In the genomic region with DNA sequence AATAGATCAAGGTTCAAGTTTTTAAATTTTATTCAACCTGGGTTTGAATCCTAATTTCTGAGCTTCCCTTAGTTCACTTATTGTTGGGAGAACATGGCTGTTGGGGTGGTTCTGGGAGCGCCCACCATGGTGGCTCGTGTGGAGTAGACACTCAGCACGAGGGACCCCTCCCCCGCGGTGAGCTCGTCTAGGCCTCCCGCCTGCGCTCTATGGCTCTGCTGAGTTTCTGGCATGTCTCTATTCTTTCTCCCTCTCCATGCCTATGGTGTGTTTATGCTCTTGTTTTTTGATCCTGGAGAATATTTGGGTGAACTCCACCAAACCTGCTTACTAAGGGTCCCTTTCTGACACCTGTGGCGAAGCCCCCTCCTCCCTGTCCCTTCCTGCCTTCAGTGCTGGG, we compare ENCODE assay signal across 11 cellular contexts. TPM values are rescaled to one million over a fixed set of nuclear protein-coding genes. Genes with fewer than 3 reads are reported as not detected.
DNase-seq lines count a peak whose midpoint lies in the region; ATAC-seq and TF ChIP-seq lines count a peak whose summit lies in the region.
"Had no signal": no experiment of that assay in that cellular context is flagged by ENCODE, and none has a peak within 500 bp of the region (broad histone marks: within the 10 kb centered on the region; RNA-seq: fewer than 3 reads in every experiment).

No MANE protein-coding gene starts in this region.

- POLR2A ChIA-PET in activated naive CD8-positive, alpha-beta T cell treated with anti-CD3 and anti-CD28 coated beads, Interleukin-2, amount 10 ng/mL, durations not matched to agents 7 days and 5 days (lab: Charles Lee): interaction anchor here (0.5 to 0.8 kb wide), 2 partner anchors 13 to 53 kb away, joined by 3 read pairs; no protein-coding TSS in a partner anchor

- TF ChIP-seq CTCF in neutrophil (IDR thresholded peaks at IDR 0.05): no peak

- H3K4me3 ChIP-seq in Karpas-422 (ENCODE audit: low read length) (peak overlapping the region; percentile 33; the same call in 1 of the 2 replicates), neutrophil (ENCODE audit: low read depth in 1 of 2, low read length in 1 of 2) (no peak overlapping the region)

- H3K4me1 ChIP-seq in Karpas-422 (ENCODE audit: low read length) (peaks cover 69% of the 10 kb centered on the region), neutrophil (ENCODE audit: control insufficient read depth in 1 of 2, insufficient read depth in 1 of 2, low read depth in 1 of 2, low read length in 1 of 2) (peaks cover 35% of the 10 kb centered on the region in 2 experiments)

- peaks cover 59% of the 10 kb centered on the region for H3K4me1 Mint-ChIP-seq in activated T-cell treated with anti-CD3 and anti-CD28 coated beads, Interleukin-2, amount 50 U/mL, for 4 hours (ENCODE audit: low read depth)
- H3K4me1 Mint-ChIP-seq in activated naive CD8-positive, alpha-beta T cell treated with anti-CD3 and anti-CD28 coated beads, Interleukin-2, amount 10 ng/mL, durations not matched to agents 7 days and 5 days: peaks cover 32% of the 10 kb centered on the region

- H3K9me2 ChIP-seq in Karpas-422 (replicated peaks; ENCODE audit: insufficient read depth, low read length): no peaks in the 10 kb centered on the region

- peak overlapping the region; percentile 28 for H3K9ac ChIP-seq in Karpas-422 (ENCODE audit: low read length)

- no peak for DNase-seq in activated T-cell treated with anti-CD3 and anti-CD28 coated beads, Interleukin-2, amount 50 U/mL, for 4 hours
- DNase-seq in activated T-cell treated with anti-CD3 and anti-CD28 coated beads, Interleukin-2, amount 50 U/mL, for 1 hour: no peak
- DNase-seq in Karpas-422 (no peak), SIG-M5 treated with dmso at 0.1 percent for 504 hours (lab: John Stamatoyannopoulos, UW; ENCODE audit: unreplicated experiment) (no peak), GDM1 (lab: John Stamatoyannopoulos, UW) (no peak), NCI-H2107 (lab: John Stamatoyannopoulos, UW) (no peak)
- DNase-seq in activated naive CD8-positive, alpha-beta T cell treated with anti-CD3 and anti-CD28 coated beads, Interleukin-2, amount 10 ng/mL, durations not matched to agents 7 days and 5 days: no peak
- DNase-seq: GOT3, NCI-H2081, upper lobe of left lung had no signal

- no peaks in the 10 kb centered on the region for H3K27me3 ChIP-seq in Karpas-422 (ENCODE audit: low read length)
- H3K27me3 ChIP-seq in neutrophil: no peaks in the 10 kb centered on the region
- H3K27me3 ChIP-seq: upper lobe of left lung had no signal

- peak overlapping the region; percentile 41 for H3K4me3 Mint-ChIP-seq in activated T-cell treated with anti-CD3 and anti-CD28 coated beads, Interleukin-2, amount 50 U/mL, for 4 hours
- no peak overlapping the region for H3K4me3 Mint-ChIP-seq in activated naive CD8-positive, alpha-beta T cell treated with anti-CD3 and anti-CD28 coated beads, Interleukin-2, amount 10 ng/mL, durations not matched to agents 7 days and 5 days

- H3K36me3 Mint-ChIP-seq in activated T-cell treated with anti-CD3 and anti-CD28 coated beads, Interleukin-2, amount 50 U/mL, for 4 hours (ENCODE audit: insufficient read depth): peaks cover 29% of the 10 kb centered on the region
- H3K36me3 Mint-ChIP-seq in activated naive CD8-positive, alpha-beta T cell treated with anti-CD3 and anti-CD28 coated beads, Interleukin-2, amount 10 ng/mL, durations not matched to agents 7 days and 5 days: peaks cover 8% of the 10 kb centered on the region

- H3K27me3 Mint-ChIP-seq in activated T-cell treated with anti-CD3 and anti-CD28 coated beads, Interleukin-2, amount 50 U/mL, for 4 hours (ENCODE audit: low read depth): no peaks in the 10 kb centered on the region
- no peaks in the 10 kb centered on the region for H3K27me3 Mint-ChIP-seq in activated naive CD8-positive, alpha-beta T cell treated with anti-CD3 and anti-CD28 coated beads, Interleukin-2, amount 10 ng/mL, durations not matched to agents 7 days and 5 days

- H2AFZ ChIP-seq in Karpas-422 (ENCODE audit: low read length): no peak overlapping the region

- H3K27ac Mint-ChIP-seq in activated naive CD8-positive, alpha-beta T cell treated with anti-CD3 and anti-CD28 coated beads, Interleukin-2, amount 10 ng/mL, durations not matched to agents 7 days and 5 days: peak overlapping the region; percentile 62

- no peak for ATAC-seq in activated T-cell treated with anti-CD3 and anti-CD28 coated beads, Interleukin-2, amount 50 U/mL, for 4 hours
- ATAC-seq in activated naive CD8-positive, alpha-beta T cell treated with anti-CD3 and anti-CD28 coated beads, Interleukin-2, amount 10 ng/mL, durations not matched to agents 7 days and 5 days (ENCODE audit: low read depth): no peak

- H3K36me3 ChIP-seq in Karpas-422 (ENCODE audit: insufficient read depth, low read length) (peaks cover 15% of the 10 kb centered on the region), neutrophil (peaks cover 52% of the 10 kb centered on the region)

- H3K9me3 Mint-ChIP-seq in activated T-cell treated with anti-CD3 and anti-CD28 coated beads, Interleukin-2, amount 50 U/mL, for 4 hours: no peaks in the 10 kb centered on the region
- H3K9me3 Mint-ChIP-seq in activated naive CD8-positive, alpha-beta T cell treated with anti-CD3 and anti-CD28 coated beads, Interleukin-2, amount 10 ng/mL, durations not matched to agents 7 days and 5 days: no peaks in the 10 kb centered on the region

- no peak overlapping the region for H3K27ac ChIP-seq in Karpas-422 (ENCODE audit: low read length)
- peak overlapping the region; percentile 95 for H3K27ac ChIP-seq in neutrophil

- peaks cover 55% of the 10 kb centered on the region for H4K20me1 ChIP-seq in Karpas-422 (ENCODE audit: insufficient read depth, low read depth, low read length)

- peak overlapping the region; percentile 34 for H3K4me2 ChIP-seq in Karpas-422 (ENCODE audit: low read depth, low read length, poor library complexity, severe bottlenecking)

- peaks cover 77% of the 10 kb centered on the region for H3K79me2 ChIP-seq in Karpas-422 (ENCODE audit: low read length)

- H3K9me3 ChIP-seq in Karpas-422 (ENCODE audit: low read length) (no peaks in the 10 kb centered on the region), neutrophil (no peaks in the 10 kb centered on the region)
- H3K9me3 ChIP-seq: upper lobe of left lung had no signal

RNA-seq across cellular contexts. Expression of a gene that starts 1.6 kb away (rescaled TPM):
- total RNA-seq in activated T-cell treated with anti-CD3 and anti-CD28 coated beads, Interleukin-2, amount 50 U/mL, for 4 hours: 10 to 100 TPM; 55.0 to 61.4 (median 55.2) TPM
- total RNA-seq in Karpas-422 (2014; rRNA removed; shearing (Covaris generic); ENCODE audit: low replicate concordance): 21.2 and 52.5 TPM in 2 replicates
- 10 to 100 TPM; 55.3 to 58.2 TPM for total RNA-seq in activated naive CD8-positive, alpha-beta T cell treated with anti-CD3 and anti-CD28 coated beads, Interleukin-2, amount 10 ng/mL, durations not matched to agents 7 days and 5 days

RNA-seq across cellular contexts. Expression of a gene that starts 18.6 kb away (rescaled TPM):
- 100 to 1,000 TPM; 467 to 532 (median 476) TPM for total RNA-seq in activated T-cell treated with anti-CD3 and anti-CD28 coated beads, Interleukin-2, amount 50 U/mL, for 4 hours
- 107 and 272 TPM in 2 replicates for total RNA-seq in Karpas-422 (2014; rRNA removed; shearing (Covaris generic); ENCODE audit: low replicate concordance)
- 100 to 1,000 TPM; 257 to 267 TPM for total RNA-seq in activated naive CD8-positive, alpha-beta T cell treated with anti-CD3 and anti-CD28 coated beads, Interleukin-2, amount 10 ng/mL, durations not matched to agents 7 days and 5 days

RNA-seq across cellular contexts. Expression of a gene that starts 25.5 kb away (rescaled TPM):
- 1 to 10 TPM; 3.9 to 7.8 (median 4.8) TPM for total RNA-seq in activated T-cell treated with anti-CD3 and anti-CD28 coated beads, Interleukin-2, amount 50 U/mL, for 4 hours
- total RNA-seq in Karpas-422 (2014; rRNA removed; shearing (Covaris generic); ENCODE audit: low replicate concordance): 26.2 and 54.8 TPM in 2 replicates
- 10 to 100 TPM; 12.1 to 13.4 TPM for total RNA-seq in activated naive CD8-positive, alpha-beta T cell treated with anti-CD3 and anti-CD28 coated beads, Interleukin-2, amount 10 ng/mL, durations not matched to agents 7 days and 5 days

RNA-seq across cellular contexts. Expression of a gene that starts 30.0 kb away (rescaled TPM):
- 10 to 100 TPM; 46.2 to 54.1 (median 52.7) TPM for total RNA-seq in activated T-cell treated with anti-CD3 and anti-CD28 coated beads, Interleukin-2, amount 50 U/mL, for 4 hours
- total RNA-seq in Karpas-422 (2014; rRNA removed; shearing (Covaris generic); ENCODE audit: low replicate concordance): 119 and 128 TPM in 2 replicates
- 10 to 100 TPM; 28.6 to 31.7 TPM for total RNA-seq in activated naive CD8-positive, alpha-beta T cell treated with anti-CD3 and anti-CD28 coated beads, Interleukin-2, amount 10 ng/mL, durations not matched to agents 7 days and 5 days

RNA-seq across cellular contexts. Expression of a gene that starts 32.7 kb away (rescaled TPM):
- 10 to 100 TPM; 27.1 to 31.5 (median 28.5) TPM for total RNA-seq in activated T-cell treated with anti-CD3 and anti-CD28 coated beads, Interleukin-2, amount 50 U/mL, for 4 hours
- total RNA-seq in Karpas-422 (2014; rRNA removed; shearing (Covaris generic); ENCODE audit: low replicate concordance): 44.3 and 47.5 TPM in 2 replicates
- 10 to 100 TPM; 56.6 to 59.8 TPM for total RNA-seq in activated naive CD8-positive, alpha-beta T cell treated with anti-CD3 and anti-CD28 coated beads, Interleukin-2, amount 10 ng/mL, durations not matched to agents 7 days and 5 days
